Comparison of ENCODE assay signal across 2 cellular contexts in the genomic region with DNA sequence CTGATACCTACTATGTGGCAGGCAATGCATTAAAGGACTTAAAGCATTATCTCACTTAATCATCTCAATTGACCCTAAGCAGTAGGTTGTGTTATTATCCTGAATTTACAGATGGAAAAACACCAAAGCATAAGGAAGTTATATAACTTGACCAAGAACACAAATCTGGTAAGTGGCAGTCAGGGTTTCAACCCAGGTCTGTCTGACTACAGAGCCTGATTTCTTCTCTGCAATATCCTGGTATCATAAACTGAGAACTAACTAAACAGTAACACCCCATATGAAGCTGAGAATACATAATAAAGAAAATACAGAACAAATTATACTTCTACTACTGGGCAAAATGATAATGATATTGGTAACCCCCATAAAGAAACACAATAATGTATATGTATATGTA.
TF ChIP-seq lines count a peak whose summit lies in the region.

No MANE protein-coding gene starts in this region.

TF ChIP-seq in A549, 52 proteins besides CTCF, POLR2A, EP300 and RAD21 (continued from another document):
- TF ChIP-seq, protein P1, sequence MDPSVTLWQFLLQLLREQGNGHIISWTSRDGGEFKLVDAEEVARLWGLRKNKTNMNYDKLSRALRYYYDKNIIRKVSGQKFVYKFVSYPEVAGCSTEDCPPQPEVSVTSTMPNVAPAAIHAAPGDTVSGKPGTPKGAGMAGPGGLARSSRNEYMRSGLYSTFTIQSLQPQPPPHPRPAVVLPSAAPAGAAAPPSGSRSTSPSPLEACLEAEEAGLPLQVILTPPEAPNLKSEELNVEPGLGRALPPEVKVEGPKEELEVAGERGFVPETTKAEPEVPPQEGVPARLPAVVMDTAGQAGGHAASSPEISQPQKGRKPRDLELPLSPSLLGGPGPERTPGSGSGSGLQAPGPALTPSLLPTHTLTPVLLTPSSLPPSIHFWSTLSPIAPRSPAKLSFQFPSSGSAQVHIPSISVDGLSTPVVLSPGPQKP (IDR thresholded peaks at IDR 0.05; ENCODE audit: low read depth, low read length): no peak

TF ChIP-seq in IMR-90, 13 proteins besides CTCF, POLR2A, EP300 and RAD21 (continued from another document):
- TF ChIP-seq, protein P2, sequence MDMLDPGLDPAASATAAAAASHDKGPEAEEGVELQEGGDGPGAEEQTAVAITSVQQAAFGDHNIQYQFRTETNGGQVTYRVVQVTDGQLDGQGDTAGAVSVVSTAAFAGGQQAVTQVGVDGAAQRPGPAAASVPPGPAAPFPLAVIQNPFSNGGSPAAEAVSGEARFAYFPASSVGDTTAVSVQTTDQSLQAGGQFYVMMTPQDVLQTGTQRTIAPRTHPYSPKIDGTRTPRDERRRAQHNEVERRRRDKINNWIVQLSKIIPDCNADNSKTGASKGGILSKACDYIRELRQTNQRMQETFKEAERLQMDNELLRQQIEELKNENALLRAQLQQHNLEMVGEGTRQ (IDR thresholded peaks at IDR 0.05; ENCODE audit: low read depth, low read length): no peak
- no peak for TF ChIP-seq CEBPB (IDR thresholded peaks at IDR 0.05; ENCODE audit: low read depth, low read length)
- no peak for TF ChIP-seq SMC3 (IDR thresholded peaks at IDR 0.05; ENCODE audit: low read depth, low read length)
- no peak for TF ChIP-seq BHLHE40 (IDR thresholded peaks at IDR 0.05; ENCODE audit: low read depth, low read length)
- no peak for TF ChIP-seq NFE2L2 (IDR thresholded peaks at IDR 0.05; ENCODE audit: low read depth, low read length)
- TF ChIP-seq FOS (IDR thresholded peaks at IDR 0.05; ENCODE audit: low read depth, low read length): no peak
- no peak for TF ChIP-seq MXI1 (IDR thresholded peaks at IDR 0.05; ENCODE audit: borderline replicate concordance, low read depth, low read length)
- TF ChIP-seq RCOR1 (IDR thresholded peaks at IDR 0.05; ENCODE audit: insufficient replicate concordance, low read length): no peak
- no peak for TF ChIP-seq MAZ (IDR thresholded peaks at IDR 0.05; ENCODE audit: borderline replicate concordance, low read depth, low read length)
